In genomic region chr16:75413951-75414350, GRCh38 we compare ENCODE assay signal across 17 cellular contexts.
DNase-seq lines count a peak whose midpoint lies in the region; ATAC-seq and TF ChIP-seq lines count a peak whose summit lies in the region.
"Had no signal": no experiment of that assay in that cellular context is flagged by ENCODE, and none has a peak within 500 bp of the region (broad histone marks: within the 10 kb centered on the region; RNA-seq: fewer than 3 reads in every experiment).

No MANE protein-coding gene starts in this region.

- TF ChIP-seq CTCF in GM10266 (IDR thresholded peaks at IDR 0.05; ENCODE audit: control insufficient read depth, insufficient read depth, low read depth, missing control alignments): no peak

- ATAC-seq in GM18868 (IDR thresholded peaks at IDR 0.05; ENCODE audit: unreplicated experiment) (peak; percentile 61), GM21360 (IDR thresholded peaks at IDR 0.05; ENCODE audit: unreplicated experiment) (peak; percentile 69), HG02852 (IDR thresholded peaks at IDR 0.05; ENCODE audit: unreplicated experiment) (peak; percentile 52), HG03469 (IDR thresholded peaks at IDR 0.05; ENCODE audit: unreplicated experiment) (no peak)
- no peak for ATAC-seq in stimulated activated naive CD8-positive, alpha-beta T cell treated with anti-CD3 and anti-CD28 coated beads, Interleukin-15, Interleukin-2, amounts not matched to agents 100 U/mL and 50 U/mL, for 24 hours
- ATAC-seq: CD8-positive, alpha-beta T cell; GM12878 had no signal

- no peak for DNase-seq in GM10266 (ENCODE audit: extremely low spot score)
- DNase-seq in stimulated activated naive CD8-positive, alpha-beta T cell treated with anti-CD3 and anti-CD28 coated beads, Interleukin-15, Interleukin-2, amounts not matched to agents 100 U/mL and 50 U/mL, for 24 hours: no peak
- no peak for DNase-seq in NK-92 treated with Interleukin-12 subunit alpha and Interleukin-12 subunit beta, amount 100 ng/mL, for 24 hours (lab: John Stamatoyannopoulos, UW)
- DNase-seq: 8988T; ACHN; AML-193; Caco-2; Calu3; CD4-positive, alpha-beta T cell; CD8-positive, alpha-beta T cell; DMS79 treated with DMSO at 0.1 percent for 48 hours; GF-D8 had no signal

Comparison
In these comparisons a context has a peak if more than half of its experiments do, and no peak if none do; other contexts are left out.
1. ATAC-seq: peak in GM18868 (single experiment), GM21360 (single experiment) and HG02852 (single experiment); none in HG03469 (single experiment) and stimulated activated naive CD8-positive, alpha-beta T cell treated with anti-CD3 and anti-CD28 coated beads, Interleukin-15, Interleukin-2, amounts not matched to agents 100 U/mL and 50 U/mL, for 24 hours (single experiment).